ENCODE assay signal across 8 cellular contexts in the genomic region with DNA sequence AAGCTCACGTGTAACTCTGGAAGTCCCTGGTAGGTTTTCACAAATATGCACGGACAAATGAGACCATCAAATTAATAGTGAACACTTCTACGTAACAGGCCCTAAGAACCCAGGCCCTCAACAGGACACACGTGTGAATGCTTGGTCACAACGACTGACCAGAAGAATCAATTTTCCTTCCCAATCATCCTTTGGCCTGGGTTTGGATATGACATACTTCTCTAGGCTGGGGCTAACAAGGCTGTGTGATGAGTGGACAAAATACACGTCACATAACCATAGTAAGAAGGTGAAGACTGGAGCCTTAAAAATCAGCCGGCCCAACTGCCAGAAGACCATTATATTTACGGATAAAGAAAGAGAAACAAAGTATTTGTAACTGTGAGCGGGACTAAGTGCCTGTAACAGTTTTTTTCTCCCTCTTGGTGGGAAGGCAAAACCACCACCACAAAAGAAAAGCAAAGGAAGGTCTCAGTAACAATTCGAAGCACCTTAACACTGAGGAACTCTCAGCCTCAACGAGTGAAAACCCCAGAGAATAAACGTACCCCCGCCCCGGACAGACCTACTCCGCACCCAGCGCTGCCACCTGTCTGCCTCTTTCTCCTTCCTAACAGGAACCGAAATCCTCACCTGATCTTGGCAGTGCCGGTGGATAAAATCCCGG. TPM values are rescaled to one million over a fixed set of nuclear protein-coding genes. Genes with fewer than 3 reads are reported as not detected.
DNase-seq lines count a peak whose midpoint lies in the region; ATAC-seq and TF ChIP-seq lines count a peak whose summit lies in the region.

No MANE protein-coding gene starts in this region.

- H3K27me3 ChIP-seq in ectodermal cell (ENCODE audit: control insufficient read depth, insufficient read depth, low read length, poor library complexity, severe bottlenecking) = no peaks in the 10 kb centered on the region
- no peaks in the 10 kb centered on the region for H3K27me3 ChIP-seq in muscle layer of duodenum (ENCODE audit: low read depth, low read length)

- H3K9me3 ChIP-seq in ectodermal cell (ENCODE audit: control insufficient read depth, low read length) = no peaks in the 10 kb centered on the region
- no peaks in the 10 kb centered on the region for H3K9me3 ChIP-seq in muscle layer of duodenum (ENCODE audit: control insufficient read depth in 1 of 2, low read length in 2 of 2)

- H3K36me3 ChIP-seq in ectodermal cell (ENCODE audit: control insufficient read depth, insufficient read depth, low read length) = no peaks in the 10 kb centered on the region
- peaks cover 0 to 6% of the 10 kb centered on the region in 2 donors for H3K36me3 ChIP-seq in muscle layer of duodenum (ENCODE audit: control insufficient read depth in 1 of 2, insufficient read depth in 2 of 2, low read length in 2 of 2)

- H3K4me3 ChIP-seq in ectodermal cell (ENCODE audit: insufficient read depth, low read depth, low read length) = peak overlapping the region; percentile 97
- peak overlapping the region; percentile 96 to 97 for H3K4me3 ChIP-seq in muscle layer of duodenum (ENCODE audit: low read depth in 1 of 2, low read length in 2 of 2)

- peak; percentile 12 for ATAC-seq in GM21723 (IDR thresholded peaks at IDR 0.05; ENCODE audit: unreplicated experiment)

- H3K4me1 ChIP-seq in ectodermal cell (ENCODE audit: control insufficient read depth, insufficient read depth, low read length) (peaks cover 12% of the 10 kb centered on the region), muscle layer of duodenum (ENCODE audit: control insufficient read depth in 1 of 2, insufficient read depth in 2 of 2, low read length in 2 of 2) (peaks cover 11 to 24% of the 10 kb centered on the region in 2 donors)

- peak overlapping the region; percentile 81 for H3K27ac ChIP-seq in C4-2B
- H3K27ac ChIP-seq in ectodermal cell (ENCODE audit: insufficient read depth, low read depth, low read length, poor library complexity, severe bottlenecking) = peak overlapping the region; percentile 38
- H3K27ac ChIP-seq in muscle layer of duodenum (ENCODE audit: low read length) = peak overlapping the region; percentile 96

- TF ChIP-seq CTCF in C4-2B (conservative IDR thresholded peaks at IDR 0.05) = no peak

- 3 to 7% methylated on average over 19 of the region's 19 CpGs for WGBS in ectodermal cell, 2 experiments

- DNase-seq in OCI-M1 (lab: John Stamatoyannopoulos, UW) = peak; percentile 66
- no peak for DNase-seq in NCI-H1694 treated with DMSO at 0.1 percent for 48 hours (lab: John Stamatoyannopoulos, UW)
- no peak for DNase-seq in activated effector memory CD4-positive, alpha-beta T cell treated with anti-CD3 and anti-CD28 coated beads, Interleukin-2, amount 50 U/mL, for 16 hours
- no peak for DNase-seq in NCI-H510A (lab: John Stamatoyannopoulos, UW)

RNA-seq across cellular contexts. Expression of a gene that starts 0.5 kb away (rescaled TPM):
- polyA plus RNA-seq in ectodermal cell (2013, experiment 1 of 4) = 13.8 TPM
- 15.6 TPM for polyA plus RNA-seq in ectodermal cell (2013, experiment 2 of 4)
- polyA plus RNA-seq in ectodermal cell (2013, experiment 3 of 4) = 9.7 TPM
- 10.6 TPM for polyA plus RNA-seq in ectodermal cell (2013, experiment 4 of 4)

RNA-seq across cellular contexts. Expression of a gene that starts 57.7 kb away (rescaled TPM):
- polyA plus RNA-seq in ectodermal cell (2013, experiment 1 of 4) = 0.31 TPM
- 0.28 TPM for polyA plus RNA-seq in ectodermal cell (2013, experiment 2 of 4)
- polyA plus RNA-seq in ectodermal cell (2013, experiment 3 of 4) = not detected
- 0.20 TPM for polyA plus RNA-seq in ectodermal cell (2013, experiment 4 of 4)

Comparison
In these comparisons a context has a peak if more than half of its experiments do, and no peak if none do; other contexts are left out.
1. H3K27ac ChIP-seq: peak in every context shown above with its lines; median percentile 96 in muscle layer of duodenum; 81 in C4-2B; 38 in ectodermal cell.